In genomic region chr14:24816929-24817637, GRCh38 we compare ENCODE assay signal across 17 cellular contexts.
A peak's percentile ranks its signal among the peaks of the same experiment; 100 is the strongest.
DNase-seq lines count a peak whose midpoint lies in the region; ATAC-seq and TF ChIP-seq lines count a peak whose summit lies in the region.
"Had no signal": no experiment of that assay in that cellular context is flagged by ENCODE, and none has a peak within 500 bp of the region (broad histone marks: within the 10 kb centered on the region; RNA-seq: fewer than 3 reads in every experiment).

No MANE protein-coding gene starts in this region.

- peaks cover 5% of the 10 kb centered on the region for H3K79me2 ChIP-seq in smooth muscle cell (ENCODE audit: low read depth)

- H3K36me3 ChIP-seq in heart left ventricle (no peaks in the 10 kb centered on the region), right lobe of liver (no peaks in the 10 kb centered on the region), smooth muscle cell (ENCODE audit: low read depth) (no peaks in the 10 kb centered on the region)
- H3K36me3 ChIP-seq: adrenal gland, ovary, spleen had no signal

- H3K4me3 Mint-ChIP-seq in endothelial cell (ENCODE audit: unreplicated experiment): no peak overlapping the region
- H3K4me3 Mint-ChIP-seq: T-helper 2 cell treated with Interferon-gamma antibody and Interleukin-4, amounts not matched to agents 5 μg/mL and 100 μg/mL, for 36 hours had no signal

- peaks cover 23% of the 10 kb centered on the region for H3K4me1 Mint-ChIP-seq in endothelial cell (ENCODE audit: unreplicated experiment)

- TF ChIP-seq CTCF in VCaP (conservative IDR thresholded peaks at IDR 0.05) (no peak), heart left ventricle (IDR thresholded peaks at IDR 0.05) (no peak), right lobe of liver (IDR thresholded peaks at IDR 0.05) (no peak), smooth muscle cell (IDR thresholded peaks at IDR 0.05; ENCODE audit: borderline replicate concordance, insufficient read depth, poor library complexity, severe bottlenecking) (no peak), endothelial cell (IDR thresholded peaks at IDR 0.05; ENCODE audit: unreplicated experiment) (no peak)

- H3K27me3 ChIP-seq in heart left ventricle (no peaks in the 10 kb centered on the region), right lobe of liver (no peaks in the 10 kb centered on the region), smooth muscle cell (ENCODE audit: low read depth) (no peaks in the 10 kb centered on the region)
- H3K27me3 ChIP-seq: adrenal gland, ovary had no signal

- H3K27ac ChIP-seq in VCaP (peak overlapping the region; percentile 99), heart left ventricle (peak overlapping the region in 11 of 12 donors; percentile 33 to 80 (median 69)), right lobe of liver (peak overlapping the region; percentile 81 to 95 (median 92)), smooth muscle cell (ENCODE audit: low read depth) (peak overlapping the region; percentile 83)
- H3K27ac ChIP-seq: ovary, PC-9, spleen had no signal

- H3K9ac ChIP-seq in smooth muscle cell (ENCODE audit: low read depth): no peak overlapping the region

- no peak overlapping the region for H2AFZ ChIP-seq in smooth muscle cell (ENCODE audit: low read depth)
- H2AFZ ChIP-seq: PC-9 had no signal

- H3K4me1 ChIP-seq in heart left ventricle (peaks cover 8 to 78% (median 38%) of the 10 kb centered on the region in 12 donors), right lobe of liver (peaks cover 0 to 67% (median 21%) of the 10 kb centered on the region in 4 donors), smooth muscle cell (ENCODE audit: low read depth) (peaks cover 10% of the 10 kb centered on the region)
- H3K4me1 ChIP-seq: adrenal gland had no signal

- H3K9me3 Mint-ChIP-seq in endothelial cell (ENCODE audit: unreplicated experiment): no peaks in the 10 kb centered on the region
- H3K9me3 Mint-ChIP-seq: T-helper 2 cell treated with Interferon-gamma antibody and Interleukin-4, amounts not matched to agents 5 μg/mL and 100 μg/mL, for 36 hours had no signal

- no peaks in the 10 kb centered on the region for H3K36me3 Mint-ChIP-seq in endothelial cell (ENCODE audit: low read depth, unreplicated experiment)

- no peak for TF ChIP-seq POLR2A in heart left ventricle (IDR thresholded peaks at IDR 0.05)
- no peak for TF ChIP-seq POLR2A in right lobe of liver (IDR thresholded peaks at IDR 0.05)

- H3K9me3 ChIP-seq in heart left ventricle (no peaks in the 10 kb centered on the region), right lobe of liver (no peaks in the 10 kb centered on the region), smooth muscle cell (replicated peaks; ENCODE audit: low read depth) (no peaks in the 10 kb centered on the region)
- H3K9me3 ChIP-seq: adrenal gland, ovary, spleen had no signal

- peaks cover 2% of the 10 kb centered on the region for H3K27me3 Mint-ChIP-seq in endothelial cell (ENCODE audit: unreplicated experiment)

- H3K4me3 ChIP-seq in heart left ventricle: no peak overlapping the region
- peak overlapping the region; percentile 21 to 44 (median 22) for H3K4me3 ChIP-seq in right lobe of liver
- no peak overlapping the region for H3K4me3 ChIP-seq in smooth muscle cell
- H3K4me3 ChIP-seq: adrenal gland, ovary, PC-9, spleen had no signal

- no peak overlapping the region for H3K27ac Mint-ChIP-seq in endothelial cell (ENCODE audit: unreplicated experiment)
- H3K27ac Mint-ChIP-seq: T-helper 2 cell treated with Interferon-gamma antibody and Interleukin-4, amounts not matched to agents 5 μg/mL and 100 μg/mL, for 36 hours had no signal

- DNase-seq in heart left ventricle: peak in 4 of 5 donors; percentile 38 to 58 (median 42)
- peak; percentile 80 to 95 (median 91) for DNase-seq in right lobe of liver
- no peak for DNase-seq in smooth muscle cell (lab: John Stamatoyannopoulos, UW; ENCODE audit: unreplicated experiment)
- DNase-seq in AG08396 (ENCODE audit: low spot score): no peak
- no peak for DNase-seq in endothelial cell (ENCODE audit: low spot score)
- DNase-seq in Ammon's horn (ENCODE audit: low spot score): no peak
- DNase-seq: activated CD4-positive, alpha-beta T cell treated with anti-CD3 and anti-CD28 coated beads for 1 hour; effector CD8-positive, alpha-beta T cell; NCI-H1417 treated with DMSO at 0.1 percent for 48 hours; NCI-H2171; ovary; PC-9; spleen had no signal

- intact Hi-C loops in heart left ventricle (cut with DNase I) (loop anchor here in 7 of 10 donors (2.0 to 10.0 kb wide), 8 partner anchors 65 to 230 kb away; no protein-coding TSS in a partner anchor), right lobe of liver (cut with DNase I) (no loop called here)

- H4K20me1 ChIP-seq in smooth muscle cell (ENCODE audit: low read depth): peaks cover 58% of the 10 kb centered on the region

- peaks cover 21% of the 10 kb centered on the region for H3F3A ChIP-seq in smooth muscle cell (ENCODE audit: low read depth)

- ATAC-seq in heart left ventricle: peak; percentile 52 to 74 (median 63)
- ATAC-seq in right lobe of liver: peak; percentile 57 to 79 (median 68)
- ATAC-seq in GM21526 (IDR thresholded peaks at IDR 0.05; ENCODE audit: low FRiP score, unreplicated experiment): no peak

- no peak overlapping the region for H3K4me2 ChIP-seq in smooth muscle cell
- H3K4me2 ChIP-seq: PC-9 had no signal

- 27 to 36% (median 34%) methylated on average over 8 of the region's 8 CpGs for WGBS in heart left ventricle, 4 donors
- WGBS in right lobe of liver (ENCODE audit: insufficient coverage, low coverage, low lambda C conversion rate, missing lambda C conversion rate): 35% methylated on average over 7 of the region's 8 CpGs
- WGBS in smooth muscle cell (ENCODE audit: low lambda C conversion rate): 88% methylated on average over 8 of the region's 8 CpGs

Comparison
In these comparisons a context has a peak if more than half of its experiments do, and no peak if none do; other contexts are left out.
1. DNase-seq: peak in heart left ventricle (4 of 5) and right lobe of liver (3 of 3); none in smooth muscle cell (single experiment), AG08396 (single experiment), endothelial cell (single experiment) and Ammon's horn (single experiment).
2. H3K4me3 ChIP-seq: peak in right lobe of liver (3 of 3); none in heart left ventricle (0 of 12) and smooth muscle cell (single experiment).
3. intact Hi-C loops: an anchor here in heart left ventricle (2.0 to 10.0 kb wide); none called in right lobe of liver.
4. Peak in every context shown above with its lines, with median percentiles within 50 percentile points of each other: H3K27ac ChIP-seq.